In genomic region chr4:52968696-52969095, GRCh38 we compare ENCODE assay signal across 22 cellular contexts.
"Had no signal": no experiment of that assay in that cellular context is flagged by ENCODE, and none has a peak within 500 bp of the region (broad histone marks: within the 10 kb centered on the region; RNA-seq: fewer than 3 reads in every experiment).

No MANE protein-coding gene starts in this region.

- FAIRE-seq: kidney, small intestine had no signal

- H3K4me2 ChIP-seq: hepatocyte had no signal

- H3K79me2 ChIP-seq: hepatocyte had no signal

- H2AFZ ChIP-seq: hepatocyte had no signal

- H3K4me1 Mint-ChIP-seq: neural crest cell had no signal

- ATAC-seq: left colon; left ventricle myocardium superior; naive thymus-derived CD4-positive, alpha-beta T cell; right cardiac atrium; upper lobe of right lung had no signal

- H3K27me3 Mint-ChIP-seq: naive thymus-derived CD4-positive, alpha-beta T cell had no signal

- H3K4me3 Mint-ChIP-seq: naive thymus-derived CD4-positive, alpha-beta T cell; neural crest cell had no signal

- H3K27ac Mint-ChIP-seq: naive thymus-derived CD4-positive, alpha-beta T cell had no signal

- H3K27me3 ChIP-seq: colonic mucosa, esophagus squamous epithelium, hepatocyte, ovary, suprapubic skin, thyroid gland, upper lobe of right lung had no signal

- H3K36me3 ChIP-seq: colonic mucosa, esophagus squamous epithelium, ovary, suprapubic skin, thyroid gland, upper lobe of right lung had no signal

- DNase-seq: cerebellar nuclear complex; colonic mucosa; dermis blood vessel endothelial cell; esophagus squamous epithelium; foreskin fibroblast; head of caudate nucleus; kidney; left colon; left ventricle myocardium superior; naive thymus-derived CD4-positive, alpha-beta T cell; nucleus accumbens; ovary; right cardiac atrium; small intestine; stimulated activated CD4-positive, alpha-beta T cell treated with anti-CD3 and anti-CD28 coated beads, Interleukin-2, amount 100 ng/mL, for 48 hours; stimulated activated naive CD4-positive, alpha-beta T cell treated with Interleukin-2 at 50 U/mL for 16 hours; thyroid gland; upper lobe of right lung had no signal

- H3K27ac ChIP-seq: colonic mucosa, esophagus squamous epithelium, hepatocyte, ovary, suprapubic skin, thyroid gland, upper lobe of right lung had no signal

- H3K9me3 ChIP-seq: colonic mucosa, esophagus squamous epithelium, ovary, suprapubic skin, thyroid gland, upper lobe of right lung had no signal

- H3K4me3 ChIP-seq: colonic mucosa, esophagus squamous epithelium, hepatocyte, lung, ovary, suprapubic skin, thyroid gland, upper lobe of right lung had no signal

- H3K4me1 ChIP-seq: colonic mucosa, esophagus squamous epithelium, thyroid gland, upper lobe of right lung had no signal
